14 cellular contexts compared by ENCODE assay signal in the genomic region with DNA sequence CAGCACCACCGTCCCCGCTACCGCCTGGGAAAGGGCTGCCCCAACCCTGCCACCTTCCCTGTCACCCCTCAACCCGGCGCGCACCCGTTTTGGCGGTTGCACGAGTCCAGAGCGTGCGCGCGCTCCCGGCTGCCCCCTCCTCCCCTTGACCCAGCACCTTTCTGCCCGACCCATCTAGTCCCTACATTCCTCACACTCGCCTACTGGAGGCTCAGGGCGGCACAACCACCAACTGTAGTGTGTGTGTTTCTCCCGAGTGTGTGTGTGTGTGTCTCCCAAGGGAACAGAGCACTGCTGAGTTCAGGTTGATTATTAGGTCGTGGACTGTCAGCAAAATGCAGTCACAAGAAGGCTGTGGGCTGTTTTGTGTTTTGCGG. TPM values are rescaled to one million over a fixed set of nuclear protein-coding genes. Genes with fewer than 3 reads are reported as not detected.
A peak's percentile ranks its signal among the peaks of the same experiment; 100 is the strongest.
DNase-seq lines count a peak whose midpoint lies in the region; ATAC-seq and TF ChIP-seq lines count a peak whose summit lies in the region.
"Not testable (repeated sequence)": the region's sequence is repeated elsewhere in the genome, so short reads cannot be mapped to it uniquely, and the experiment has no call there.
"Had no signal": no experiment of that assay in that cellular context is flagged by ENCODE, and none has a peak within 500 bp of the region (broad histone marks: within the 10 kb centered on the region; RNA-seq: fewer than 3 reads in every experiment).

No MANE protein-coding gene starts in this region.

- H3K4me2 ChIP-seq in GM23338 = not testable (repeated sequence)

- intact Hi-C loops in CD14-positive monocyte (cut with micrococcal nuclease); left ventricle myocardium inferior (cut with micrococcal nuclease): not testable (repeated sequence)

- not testable (repeated sequence) for H4K20me1 ChIP-seq in GM23338 (replicated peaks; ENCODE audit: insufficient read depth)

- H3K4me1 Mint-ChIP-seq in CD14-positive monocyte; GM23338; T-helper 2 cell treated with Interferon-gamma antibody and Interleukin-4, amounts not matched to agents 5 μg/mL and 100 μg/mL, for 36 hours (ENCODE audit: low read depth); activated naive CD8-positive, alpha-beta T cell treated with anti-CD3 and anti-CD28 coated beads, Interleukin-2, amount 10 ng/mL, durations not matched to agents 7 days and 5 days; progenitor cell of endocrine pancreas (ENCODE audit: low read depth): not testable (repeated sequence)

- H3K27ac ChIP-seq in GM23338 (ENCODE audit: low read depth); left ventricle myocardium inferior (replicated peaks): not testable (repeated sequence)

- not testable (repeated sequence) for H3K27me3 ChIP-seq in GM23338 (ENCODE audit: insufficient read depth); left ventricle myocardium inferior (ENCODE audit: low read depth)

- ATAC-seq in GM19351 (IDR thresholded peaks at IDR 0.05; ENCODE audit: unreplicated experiment) (peak; percentile 35), GM23338 (peak; percentile 84), HG03139 (IDR thresholded peaks at IDR 0.05; ENCODE audit: unreplicated experiment) (peak; percentile 39)
- ATAC-seq in activated naive CD8-positive, alpha-beta T cell treated with anti-CD3 and anti-CD28 coated beads, Interleukin-2, amount 10 ng/mL, durations not matched to agents 7 days and 5 days (ENCODE audit: low read depth) = peak; percentile 14

- not testable (repeated sequence) for H3K36me3 ChIP-seq in GM23338 (ENCODE audit: insufficient read depth); left ventricle myocardium inferior

- H3K27ac Mint-ChIP-seq in CD14-positive monocyte; GM23338; T-helper 2 cell treated with Interferon-gamma antibody and Interleukin-4, amounts not matched to agents 5 μg/mL and 100 μg/mL, for 36 hours; progenitor cell of endocrine pancreas: not testable (repeated sequence)
- H3K27ac Mint-ChIP-seq in activated naive CD8-positive, alpha-beta T cell treated with anti-CD3 and anti-CD28 coated beads, Interleukin-2, amount 10 ng/mL, durations not matched to agents 7 days and 5 days = peak overlapping the region; percentile 80

- POLR2A ChIA-PET in activated naive CD8-positive, alpha-beta T cell treated with anti-CD3 and anti-CD28 coated beads, Interleukin-2, amount 10 ng/mL, durations not matched to agents 7 days and 5 days (lab: Charles Lee) = not testable (repeated sequence)

- not testable (repeated sequence) for TF ChIP-seq CTCF in CD14-positive monocyte (IDR thresholded peaks at IDR 0.05); GM23338 (conservative IDR thresholded peaks at IDR 0.05; ENCODE audit: low read depth in 2 of 2); left ventricle myocardium inferior (IDR thresholded peaks at IDR 0.05; ENCODE audit: borderline replicate concordance); progenitor cell of endocrine pancreas (IDR thresholded peaks at IDR 0.05; ENCODE audit: unreplicated experiment)

- H3K4me1 ChIP-seq in GM23338 (ENCODE audit: insufficient read depth); left ventricle myocardium inferior: not testable (repeated sequence)

- not testable (repeated sequence) for H2AFZ ChIP-seq in GM23338

- not testable (repeated sequence) for H3K36me3 Mint-ChIP-seq in CD14-positive monocyte; GM23338 (ENCODE audit: low read depth); activated naive CD8-positive, alpha-beta T cell treated with anti-CD3 and anti-CD28 coated beads, Interleukin-2, amount 10 ng/mL, durations not matched to agents 7 days and 5 days; progenitor cell of endocrine pancreas (ENCODE audit: insufficient read depth)
- peaks cover 10% of the 10 kb centered on the region for H3K36me3 Mint-ChIP-seq in T-helper 2 cell treated with Interferon-gamma antibody and Interleukin-4, amounts not matched to agents 5 μg/mL and 100 μg/mL, for 36 hours (ENCODE audit: low read depth)

- H3K27me3 Mint-ChIP-seq in CD14-positive monocyte (ENCODE audit: low read depth in 3 of 3); GM23338 (ENCODE audit: insufficient read depth, low read depth, poor library complexity); T-helper 2 cell treated with Interferon-gamma antibody and Interleukin-4, amounts not matched to agents 5 μg/mL and 100 μg/mL, for 36 hours (ENCODE audit: low read depth); activated naive CD8-positive, alpha-beta T cell treated with anti-CD3 and anti-CD28 coated beads, Interleukin-2, amount 10 ng/mL, durations not matched to agents 7 days and 5 days; progenitor cell of endocrine pancreas: not testable (repeated sequence)

- H3F3A ChIP-seq in GM23338 (replicated peaks; ENCODE audit: low read depth) = not testable (repeated sequence)

- not testable (repeated sequence) for DNase-seq in CD14-positive monocyte (ENCODE audit: low spot score); GM23338 (ENCODE audit: low spot score); T-helper 2 cell treated with Interferon-gamma antibody and Interleukin-4, amounts not matched to agents 5 μg/mL and 100 μg/mL, for 36 hours (ENCODE audit: low spot score); activated naive CD8-positive, alpha-beta T cell treated with anti-CD3 and anti-CD28 coated beads, Interleukin-2, amount 10 ng/mL, durations not matched to agents 7 days and 5 days; left ventricle myocardium inferior; progenitor cell of endocrine pancreas (ENCODE audit: low spot score, unreplicated experiment)

- peak overlapping the region; percentile 80 for H3K4me3 Mint-ChIP-seq in CD14-positive monocyte
- peak overlapping the region; percentile 68; the same call in 2 of the 3 replicates for H3K4me3 Mint-ChIP-seq in GM23338
- H3K4me3 Mint-ChIP-seq in T-helper 2 cell treated with Interferon-gamma antibody and Interleukin-4, amounts not matched to agents 5 μg/mL and 100 μg/mL, for 36 hours = peak overlapping the region; percentile 73
- H3K4me3 Mint-ChIP-seq in activated naive CD8-positive, alpha-beta T cell treated with anti-CD3 and anti-CD28 coated beads, Interleukin-2, amount 10 ng/mL, durations not matched to agents 7 days and 5 days = peak overlapping the region; percentile 72
- peak overlapping the region; percentile 66 for H3K4me3 Mint-ChIP-seq in progenitor cell of endocrine pancreas (ENCODE audit: low read depth)

- not testable (repeated sequence) for H3K9me3 ChIP-seq in left ventricle myocardium inferior (replicated peaks)

- peaks cover 6 to 24% (median 12%) of the 10 kb centered on the region in 7 donors for H3K9me3 Mint-ChIP-seq in CD14-positive monocyte
- peaks cover 12% of the 10 kb centered on the region for H3K9me3 Mint-ChIP-seq in GM23338
- not testable (repeated sequence) for H3K9me3 Mint-ChIP-seq in T-helper 2 cell treated with Interferon-gamma antibody and Interleukin-4, amounts not matched to agents 5 μg/mL and 100 μg/mL, for 36 hours; activated naive CD8-positive, alpha-beta T cell treated with anti-CD3 and anti-CD28 coated beads, Interleukin-2, amount 10 ng/mL, durations not matched to agents 7 days and 5 days; progenitor cell of endocrine pancreas (ENCODE audit: low read depth)

- not testable (repeated sequence) for H3K9me2 ChIP-seq in GM23338 (ENCODE audit: insufficient read depth)

- peak overlapping the region; percentile 57; the same call in 1 of the 2 replicates for H3K4me3 ChIP-seq in GM23338
- H3K4me3 ChIP-seq in left ventricle myocardium inferior = peak overlapping the region; percentile 68

- H3K79me2 ChIP-seq in GM23338 (replicated peaks; ENCODE audit: insufficient read depth) = not testable (repeated sequence)

RNA-seq across cellular contexts. Expression of a gene that starts 22.4 kb away (rescaled TPM):
- polyA plus RNA-seq in CD14-positive monocyte = 1 to 10 TPM; 1.3 to 1.8 TPM
- total RNA-seq in GM23338 (2014; rRNA removed; shearing (Covaris generic)) = 15.4 and 16.5 TPM in 2 replicates
- polyA plus RNA-seq in GM23338 (2016; fragmentation: Nextera tagmentation; extraction: Ambion mirVana) = 12.7 and 13.0 TPM in 2 replicates
- 10 to 100 TPM; 13.9 to 16.9 TPM for total RNA-seq in activated naive CD8-positive, alpha-beta T cell treated with anti-CD3 and anti-CD28 coated beads, Interleukin-2, amount 10 ng/mL, durations not matched to agents 7 days and 5 days
- total RNA-seq in left ventricle myocardium inferior = 36.2 TPM
- 19.5 and 21.5 TPM in 2 replicates for total RNA-seq in progenitor cell of endocrine pancreas

RNA-seq across cellular contexts. Expression of a gene that starts 56.6 kb away (rescaled TPM):
- polyA plus RNA-seq in CD14-positive monocyte (not detected), GM23338 (2016; fragmentation: Nextera tagmentation; extraction: Ambion mirVana) (not detected in 2 replicates)
- not detected in 2 replicates for total RNA-seq in GM23338 (2014; rRNA removed; shearing (Covaris generic))
- total RNA-seq in activated naive CD8-positive, alpha-beta T cell treated with anti-CD3 and anti-CD28 coated beads, Interleukin-2, amount 10 ng/mL, durations not matched to agents 7 days and 5 days = not detected
- total RNA-seq in left ventricle myocardium inferior (not detected), progenitor cell of endocrine pancreas (not detected in 2 replicates)
- total RNA-seq: A673, ascending aorta, dermis blood vessel endothelial cell, MCF 10A, ovary, transverse colon had no signal
- polyA plus RNA-seq: ovary had no signal

Comparison
In these comparisons a context has a peak if more than half of its experiments do, and no peak if none do; other contexts are left out.
1. ATAC-seq: peak in every context shown above with its lines; median percentile 84 in GM23338; 39 in HG03139; 35 in GM19351; 14 in activated naive CD8-positive, alpha-beta T cell treated with anti-CD3 and anti-CD28 coated beads, Interleukin-2, amount 10 ng/mL, durations not matched to agents 7 days and 5 days.